In the genomic region with DNA sequence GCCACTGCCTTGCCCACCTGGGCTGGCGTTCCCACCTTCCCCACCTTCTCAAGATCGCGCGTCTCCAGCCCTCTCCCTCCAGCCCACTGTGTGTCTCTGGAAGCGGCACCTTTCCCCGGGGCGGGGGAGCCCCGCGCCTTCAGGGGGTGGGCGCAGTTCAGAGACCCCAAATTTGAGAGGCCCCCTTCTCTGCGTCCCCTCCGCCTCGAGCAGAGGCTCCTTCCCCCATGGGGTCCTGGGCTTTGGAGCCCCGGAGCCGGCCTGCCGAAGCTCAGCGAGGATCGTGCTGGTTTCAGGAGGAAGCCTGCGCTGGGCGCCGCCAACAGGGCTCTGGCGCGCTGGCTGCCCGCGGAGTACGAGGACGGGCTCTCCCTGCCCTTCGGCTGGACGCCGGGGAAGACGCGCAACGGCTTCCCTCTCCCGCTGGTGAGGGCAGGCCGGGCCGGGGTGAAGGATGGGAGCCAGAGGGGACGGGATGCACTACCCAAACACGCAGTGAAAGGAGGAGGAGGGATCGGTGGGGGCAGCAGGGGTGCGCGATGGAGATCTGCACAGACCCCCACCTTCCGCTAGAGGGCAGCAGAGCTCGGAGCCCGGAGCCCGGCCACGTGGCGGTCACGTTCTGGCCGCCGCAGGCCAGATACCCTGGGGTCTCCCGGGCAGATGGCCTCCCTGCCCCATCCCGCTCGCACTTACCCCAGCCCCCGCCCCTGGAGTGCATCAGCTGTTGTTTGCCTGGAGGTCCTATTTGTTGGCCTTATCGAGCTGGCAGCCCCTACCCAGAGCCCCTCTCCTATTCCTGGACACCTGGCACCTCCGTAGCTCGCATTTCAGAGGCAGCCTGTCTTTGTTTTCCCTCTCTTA, we compare ENCODE assay signal across 8 cellular contexts. TPM values are rescaled to one million over a fixed set of nuclear protein-coding genes. Genes with fewer than 3 reads are reported as not detected.
A peak's percentile ranks its signal among the peaks of the same experiment; 100 is the strongest.
DNase-seq lines count a peak whose midpoint lies in the region; ATAC-seq and TF ChIP-seq lines count a peak whose summit lies in the region.

No MANE protein-coding gene starts in this region.

- H3F3A ChIP-seq in Loucy (ENCODE audit: low read depth) (no peaks in the 10 kb centered on the region), SU-DHL-6 (ENCODE audit: insufficient read depth) (no peaks in the 10 kb centered on the region)

- H3K4me2 ChIP-seq in Loucy (ENCODE audit: low read depth, low read length, poor library complexity, severe bottlenecking) (no peak overlapping the region), SU-DHL-6 (ENCODE audit: low read depth, low read length, poor library complexity, severe bottlenecking) (peak overlapping the region; percentile 33)

- peak; percentile 70 for TF ChIP-seq CTCF in Loucy (conservative IDR thresholded peaks at IDR 0.05; ENCODE audit: low read length)
- TF ChIP-seq CTCF in SU-DHL-6 (IDR thresholded peaks at IDR 0.05; ENCODE audit: insufficient read depth, low read length, poor library complexity, severe bottlenecking): peak; percentile 65
- peak; percentile 95 for TF ChIP-seq CTCF in left ventricle myocardium inferior (IDR thresholded peaks at IDR 0.05; ENCODE audit: borderline replicate concordance)
- peak; percentile 79 to 88 (median 84) for TF ChIP-seq CTCF in prostate gland (IDR thresholded peaks at IDR 0.05)
- peak; percentile 93 for TF ChIP-seq CTCF in upper lobe of right lung (IDR thresholded peaks at IDR 0.05)

- no peak overlapping the region for H3K27ac ChIP-seq in SU-DHL-6 (ENCODE audit: low read depth, low read length)
- no peak overlapping the region for H3K27ac ChIP-seq in left ventricle myocardium inferior (replicated peaks)
- no peak overlapping the region for H3K27ac ChIP-seq in prostate gland
- H3K27ac ChIP-seq in upper lobe of right lung: no peak overlapping the region

- H3K27me3 ChIP-seq in Loucy (ENCODE audit: insufficient read depth, low read length, poor library complexity, severe bottlenecking) (no peaks in the 10 kb centered on the region), SU-DHL-6 (ENCODE audit: low read length) (no peaks in the 10 kb centered on the region), left ventricle myocardium inferior (ENCODE audit: low read depth) (peaks cover 98% of the 10 kb centered on the region), prostate gland (replicated peaks; ENCODE audit: insufficient read depth) (peaks cover 4% of the 10 kb centered on the region), upper lobe of right lung (peaks cover 4% of the 10 kb centered on the region)

- no peaks in the 10 kb centered on the region for H3K9me3 Mint-ChIP-seq in activated naive CD8-positive, alpha-beta T cell treated with anti-CD3 and anti-CD28 coated beads, Interleukin-2, amount 50 U/mL, for 24 hours

- DNase-seq in ACHN (peak; percentile 48), left ventricle myocardium inferior (peak; percentile 64), prostate gland (ENCODE audit: low spot score) (peak; percentile 50), upper lobe of right lung (peak; percentile 84)
- peak; percentile 85 for DNase-seq in activated naive CD8-positive, alpha-beta T cell treated with anti-CD3 and anti-CD28 coated beads, Interleukin-2, amount 50 U/mL, for 24 hours

- no peaks in the 10 kb centered on the region for H3K36me3 ChIP-seq in Loucy (ENCODE audit: insufficient read depth, low read length)
- H3K36me3 ChIP-seq in SU-DHL-6 (ENCODE audit: low read length): no peaks in the 10 kb centered on the region
- no peaks in the 10 kb centered on the region for H3K36me3 ChIP-seq in left ventricle myocardium inferior
- H3K36me3 ChIP-seq in prostate gland: no peaks in the 10 kb centered on the region
- no peaks in the 10 kb centered on the region for H3K36me3 ChIP-seq in upper lobe of right lung

- H3K9me3 ChIP-seq in Loucy (ENCODE audit: insufficient read depth, low read depth, low read length) (no peaks in the 10 kb centered on the region), SU-DHL-6 (ENCODE audit: insufficient read depth, low read length) (no peaks in the 10 kb centered on the region), left ventricle myocardium inferior (replicated peaks) (no peaks in the 10 kb centered on the region), prostate gland (no peaks in the 10 kb centered on the region), upper lobe of right lung (no peaks in the 10 kb centered on the region)

- peak overlapping the region; percentile 52 for H3K27ac Mint-ChIP-seq in activated naive CD8-positive, alpha-beta T cell treated with anti-CD3 and anti-CD28 coated beads, Interleukin-2, amount 50 U/mL, for 24 hours

- intact Hi-C loops in left ventricle myocardium inferior (cut with micrococcal nuclease) (no loop called here), prostate gland (cut with DNase I) (loop anchor here (5.0 kb wide), 1 partner anchor 168 kb away; the partner anchor contains the start of gene RNF43), upper lobe of right lung (cut with DNase I) (no loop called here)

- no peaks in the 10 kb centered on the region for H3K79me2 ChIP-seq in Loucy (ENCODE audit: insufficient read depth, low read length)
- H3K79me2 ChIP-seq in SU-DHL-6 (ENCODE audit: insufficient read depth, low read length): no peaks in the 10 kb centered on the region

- ATAC-seq in GM18909 (IDR thresholded peaks at IDR 0.05; ENCODE audit: poor library complexity, unreplicated experiment) (peak; percentile 60), upper lobe of right lung (peak; percentile 96)
- ATAC-seq in activated naive CD8-positive, alpha-beta T cell treated with anti-CD3 and anti-CD28 coated beads, Interleukin-2, amount 50 U/mL, for 24 hours: peak; percentile 78

- H3K36me3 Mint-ChIP-seq in activated naive CD8-positive, alpha-beta T cell treated with anti-CD3 and anti-CD28 coated beads, Interleukin-2, amount 50 U/mL, for 24 hours (ENCODE audit: low read depth): no peaks in the 10 kb centered on the region

- H3K4me3 Mint-ChIP-seq in activated naive CD8-positive, alpha-beta T cell treated with anti-CD3 and anti-CD28 coated beads, Interleukin-2, amount 50 U/mL, for 24 hours: peak overlapping the region; percentile 63

- no peak overlapping the region for H3K4me3 ChIP-seq in Loucy (ENCODE audit: low read length, poor library complexity, severe bottlenecking)
- H3K4me3 ChIP-seq in SU-DHL-6 (ENCODE audit: insufficient read depth, low read length, poor library complexity, severe bottlenecking): no peak overlapping the region
- H3K4me3 ChIP-seq in left ventricle myocardium inferior: peak overlapping the region; percentile 66
- peak overlapping the region; percentile 18 to 33 for H3K4me3 ChIP-seq in prostate gland
- H3K4me3 ChIP-seq in upper lobe of right lung: peak overlapping the region; percentile 47

- in situ Hi-C loops in ACHN (cut with HindIII; ENCODE audit: low pct_ligation_motif_present, low pct_unique_long_range_greater_than_20kb, low sequenced_read_pairs): no loop called here

- H3K9ac ChIP-seq in Loucy (ENCODE audit: low read depth, low read length, poor library complexity, severe bottlenecking): no peak overlapping the region
- peak overlapping the region; percentile 22; the same call in 1 of the 2 replicates for H3K9ac ChIP-seq in SU-DHL-6 (ENCODE audit: low read length)

- no peaks in the 10 kb centered on the region for H4K20me1 ChIP-seq in Loucy (ENCODE audit: insufficient read depth, low read length, poor library complexity, severe bottlenecking)
- no peaks in the 10 kb centered on the region for H4K20me1 ChIP-seq in SU-DHL-6 (ENCODE audit: low read depth, low read length)

- H3K4me1 Mint-ChIP-seq in activated naive CD8-positive, alpha-beta T cell treated with anti-CD3 and anti-CD28 coated beads, Interleukin-2, amount 50 U/mL, for 24 hours: peaks cover 19% of the 10 kb centered on the region

- TF ChIP-seq POLR2A in prostate gland (IDR thresholded peaks at IDR 0.05): no peak

- peaks cover 9% of the 10 kb centered on the region for H3K4me1 ChIP-seq in Loucy (ENCODE audit: insufficient read depth, low read length, poor library complexity, severe bottlenecking)
- H3K4me1 ChIP-seq in left ventricle myocardium inferior: peaks cover 10% of the 10 kb centered on the region
- H3K4me1 ChIP-seq in prostate gland (replicated peaks): no peaks in the 10 kb centered on the region
- H3K4me1 ChIP-seq in upper lobe of right lung: peaks cover 7% of the 10 kb centered on the region

- WGBS in prostate gland: 6% methylated on average over 50 of the region's 57 CpGs

- peak overlapping the region; percentile 46; the same call in 1 of the 2 replicates for H2AFZ ChIP-seq in Loucy (ENCODE audit: low read length)
- peak overlapping the region; percentile 92 for H2AFZ ChIP-seq in SU-DHL-6 (ENCODE audit: low read depth, low read length, severe bottlenecking)

- H3K9me2 ChIP-seq in Loucy (replicated peaks; ENCODE audit: low read depth, low read length): no peaks in the 10 kb centered on the region
- no peaks in the 10 kb centered on the region for H3K9me2 ChIP-seq in SU-DHL-6 (replicated peaks; ENCODE audit: insufficient read depth, low read length)

- H3K27me3 Mint-ChIP-seq in activated naive CD8-positive, alpha-beta T cell treated with anti-CD3 and anti-CD28 coated beads, Interleukin-2, amount 50 U/mL, for 24 hours: peaks cover 31% of the 10 kb centered on the region

RNA-seq across cellular contexts. Expression of gene LPO, which starts 11.1 kb away (rescaled TPM):
- total RNA-seq in left ventricle myocardium inferior (not detected), prostate gland (not detected), upper lobe of right lung (not detected)

RNA-seq across cellular contexts. Expression of gene MKS1, which starts 30.4 kb away (rescaled TPM):
- 10.8 TPM for total RNA-seq in left ventricle myocardium inferior
- total RNA-seq in prostate gland: 10 to 100 TPM; 14.1 to 28.7 TPM
- total RNA-seq in upper lobe of right lung: 15.9 TPM

RNA-seq across cellular contexts. Expression of gene MPO, which starts 31.2 kb away (rescaled TPM):
- 0.05 TPM for total RNA-seq in left ventricle myocardium inferior
- under 1 TPM in 1 of 2 donors, not detected in 1; 0.57 TPM for total RNA-seq in prostate gland
- total RNA-seq in upper lobe of right lung: 0.35 TPM

RNA-seq across cellular contexts. Expression of gene EPX, which starts 57.0 kb away (rescaled TPM):
- not detected for total RNA-seq in left ventricle myocardium inferior
- total RNA-seq in prostate gland: not detected
- total RNA-seq in upper lobe of right lung: not detected

Comparison
In these comparisons a context has a peak if more than half of its experiments do, and no peak if none do; other contexts are left out.
1. H3K4me3 ChIP-seq: peak in left ventricle myocardium inferior (single experiment), prostate gland (2 of 2) and upper lobe of right lung (single experiment); none in Loucy (single experiment) and SU-DHL-6 (single experiment).
2. Peak in every context shown above with its lines, with median percentiles within 50 percentile points of each other: DNase-seq, ATAC-seq and CTCF ChIP-seq.